Comparison of ENCODE assay signal across 35 cellular contexts in the genomic region with DNA sequence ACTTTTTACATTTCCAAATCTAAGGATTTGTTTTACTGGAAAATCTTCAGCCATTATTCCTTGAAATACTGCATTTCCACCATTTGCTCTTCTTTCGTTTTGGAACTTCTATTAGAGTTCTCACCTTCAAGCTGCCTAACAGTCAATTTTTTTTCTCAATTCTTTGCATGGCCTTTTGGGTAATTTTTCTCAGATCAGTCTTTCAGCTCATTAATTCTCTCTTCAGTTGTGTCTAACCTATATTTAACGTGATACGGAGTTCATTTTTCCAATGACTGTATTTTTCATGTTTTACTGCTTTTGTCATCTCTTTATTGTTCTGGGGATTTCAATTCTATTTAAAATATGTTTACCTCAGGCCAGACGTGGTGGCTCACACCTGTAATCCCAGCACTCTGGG.
"Had no signal": no experiment of that assay in that cellular context is flagged by ENCODE, and none has a peak within 500 bp of the region (broad histone marks: within the 10 kb centered on the region; RNA-seq: fewer than 3 reads in every experiment).

No MANE protein-coding gene starts in this region.

- H3K4me3 ChIP-seq: MG63 had no signal

- H3K27ac ChIP-seq: KMS-11 had no signal

- H3K36me3 ChIP-seq: MG63 had no signal

- H3K4me2 ChIP-seq: KMS-11 had no signal

- DNase-seq: Karpas-422, Kasumi-1, KBM-7, KG1, MG63, MM.1S, MV-4-11, NCI-H1048, NCI-H1092, NCI-H1092 treated with DMSO at 0.1 percent for 48 hours, NCI-H1105, NCI-H1105 treated with DMSO at 0.1 percent for 48 hours, NCI-H1417, NCI-H1417 treated with DMSO at 0.1 percent for 48 hours, NCI-H1436, NCI-H1436 treated with DMSO at 0.1 percent for 48 hours, NCI-H146, NCI-H1694, NCI-H1694 treated with DMSO at 0.1 percent for 48 hours, NCI-H187, NCI-H187 treated with DMSO at 0.1 percent for 48 hours, NCI-H1930, NCI-H2029, NCI-H2029 treated with DMSO at 0.1 percent for 48 hours, NCI-H2081, NCI-H2081 treated with DMSO at 0.1 percent for 48 hours, NCI-H2107, NCI-H2171, NCI-H2171 treated with DMSO at 0.1 percent for 48 hours, NCI-H2227 treated with DMSO at 0.1 percent for 48 hours, NCI-H226, NCI-H345, NCI-H446, NCI-H446 treated with DMSO at 0.1 percent for 48 hours had no signal

- H3K9ac ChIP-seq: KMS-11 had no signal

- H3K27me3 ChIP-seq: MG63 had no signal
